Comparison of ENCODE assay signal across 8 cellular contexts in the genomic region with DNA sequence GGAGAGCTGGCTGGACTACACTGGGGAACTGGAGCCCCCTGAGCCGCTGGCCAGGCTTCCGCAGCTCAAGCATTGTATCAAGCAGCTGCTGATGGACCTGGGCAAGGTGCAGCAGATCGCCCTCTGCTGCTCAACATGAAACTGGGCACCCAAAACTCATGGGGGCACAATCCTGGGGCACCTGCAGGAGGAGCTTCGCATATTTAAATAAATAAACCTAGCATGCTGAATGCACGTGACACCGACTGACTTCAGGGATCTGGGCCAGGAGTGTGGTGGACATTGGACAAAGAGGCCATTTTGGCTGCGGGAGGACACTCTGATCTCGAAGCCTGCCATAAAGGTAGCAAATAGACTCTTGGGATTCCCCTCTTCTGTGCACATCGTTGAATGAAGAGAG. TPM values are rescaled to one million over a fixed set of nuclear protein-coding genes. Genes with fewer than 3 reads are reported as not detected.
A peak's percentile ranks its signal among the peaks of the same experiment; 100 is the strongest.
DNase-seq lines count a peak whose midpoint lies in the region; ATAC-seq and TF ChIP-seq lines count a peak whose summit lies in the region.

No MANE protein-coding gene starts in this region.

- H3K4me1 Mint-ChIP-seq in GM23338 = peaks cover 8% of the 10 kb centered on the region; the same call in 2 of the 3 replicates

- H3K27me3 ChIP-seq in BJ (ENCODE audit: control insufficient read depth, insufficient read depth, low read length) (no peaks in the 10 kb centered on the region), GM23338 (ENCODE audit: insufficient read depth) (no peaks in the 10 kb centered on the region), RWPE2 (ENCODE audit: insufficient read depth, poor library complexity, severe bottlenecking) (no peaks in the 10 kb centered on the region), gastrocnemius medialis (no peaks in the 10 kb centered on the region)

- 0 out of 2 replicates have a peak, but pooled peaks cover 4% of the 10 kb centered on the region for H3F3A ChIP-seq in GM23338 (replicated peaks; ENCODE audit: low read depth)

- peaks cover 18% of the 10 kb centered on the region for H3K36me3 Mint-ChIP-seq in GM23338 (ENCODE audit: low read depth)

- H3K9me2 ChIP-seq in GM23338 (ENCODE audit: insufficient read depth) = no peaks in the 10 kb centered on the region

- no peaks in the 10 kb centered on the region for H3K9me3 Mint-ChIP-seq in GM23338

- peaks cover 3% of the 10 kb centered on the region for H3K36me3 ChIP-seq in BJ (ENCODE audit: control insufficient read depth, insufficient read depth, low read length)
- H3K36me3 ChIP-seq in GM23338 (ENCODE audit: insufficient read depth) = peaks cover 5% of the 10 kb centered on the region; the same call in 1 of the 2 replicates
- H3K36me3 ChIP-seq in RWPE2 (ENCODE audit: low read depth) = peaks cover 60% of the 10 kb centered on the region
- H3K36me3 ChIP-seq in gastrocnemius medialis = peaks cover 0 to 33% of the 10 kb centered on the region in 2 donors

- POLR2A ChIA-PET in BJ (lab: Charles Lee) = no interaction called here

- CTCF ChIA-PET in BJ (lab: Yijun Ruan, JAX) = interaction anchor here (1.2 to 1.4 kb wide), 2 partner anchors 21 to 265 kb away, joined by 3 to 5 read pairs; no protein-coding TSS in a partner anchor

- TF ChIP-seq CTCF in BJ (IDR thresholded peaks at IDR 0.05; ENCODE audit: insufficient read depth, low read depth, low read length) = peak; percentile 50
- peak; percentile 76 to 82 for TF ChIP-seq CTCF in GM23338 (conservative IDR thresholded peaks at IDR 0.05; ENCODE audit: low read depth in 2 of 2)
- peak; percentile 84 for TF ChIP-seq CTCF in RWPE2 (IDR thresholded peaks at IDR 0.05; ENCODE audit: poor library complexity, severe bottlenecking)
- TF ChIP-seq CTCF in epithelial cell of esophagus (IDR thresholded peaks at IDR 0.05; ENCODE audit: insufficient read depth, low read depth, low read length, missing control alignments) = peak; percentile 39
- peak in 1 of 5 experiments; percentile 10 for TF ChIP-seq CTCF in gastrocnemius medialis (IDR thresholded peaks at IDR 0.05 in 4 of 5, conservative IDR thresholded peaks at IDR 0.05 in 1 of 5)

- TF ChIP-seq POLR2A in gastrocnemius medialis (IDR thresholded peaks at IDR 0.05) = no peak

- in situ Hi-C loops in gastrocnemius medialis (cut with MboI; ENCODE audit: low sequenced_read_pairs in 4 of 4) = no loop called here

- H3K4me2 ChIP-seq in GM23338 = no peak overlapping the region

- intact Hi-C loops in gastrocnemius medialis (cut with DNase I; ENCODE audit: low total_unique reads) = no loop called here

- H2AFZ ChIP-seq in GM23338 = no peak overlapping the region

- H3K4me3 ChIP-seq in BJ (ENCODE audit: low read depth, low read length) = no peak overlapping the region
- no peak overlapping the region for H3K4me3 ChIP-seq in GM23338
- no peak overlapping the region for H3K4me3 ChIP-seq in RWPE2 (ENCODE audit: severe bottlenecking)
- no peak overlapping the region for H3K4me3 ChIP-seq in epithelial cell of esophagus (ENCODE audit: low read length)
- H3K4me3 ChIP-seq in gastrocnemius medialis = no peak overlapping the region

- DNase-seq in BJ (ENCODE audit: low read depth) (no peak), GM23338 (ENCODE audit: low spot score) (peak; percentile 86), RWPE2 (ENCODE audit: low spot score) (no peak), epithelial cell of esophagus (ENCODE audit: low read depth) (peak; percentile 35), OCI-M2 (lab: John Stamatoyannopoulos, UW; ENCODE audit: unreplicated experiment) (no peak), gastrocnemius medialis (no peak)
- peak; percentile 4 for DNase-seq in stimulated activated naive CD4-positive, alpha-beta T cell treated with Interleukin-2 at 50 U/mL for 16 hours (lab: John Stamatoyannopoulos, UW)

- H3K27me3 Mint-ChIP-seq in GM23338 (ENCODE audit: insufficient read depth, low read depth, poor library complexity) = peaks cover 6% of the 10 kb centered on the region

- H3K27ac ChIP-seq in GM23338 (ENCODE audit: low read depth) (no peak overlapping the region; the same call in 1 of the 2 replicates), RWPE2 (ENCODE audit: poor library complexity, severe bottlenecking) (no peak overlapping the region), gastrocnemius medialis (no peak overlapping the region)

- H3K4me1 ChIP-seq in GM23338 (ENCODE audit: insufficient read depth) (peaks cover 3% of the 10 kb centered on the region; the same call in 1 of the 2 replicates), RWPE2 (ENCODE audit: insufficient read depth, poor library complexity, severe bottlenecking) (peaks cover 3% of the 10 kb centered on the region), gastrocnemius medialis (peaks cover 8 to 19% of the 10 kb centered on the region in 2 donors)

- H3K27ac Mint-ChIP-seq in GM23338 = peak overlapping the region; percentile 4; the same call in 1 of the 2 replicates

- H3K9me3 ChIP-seq in RWPE2 (ENCODE audit: severe bottlenecking) = no peaks in the 10 kb centered on the region
- no peaks in the 10 kb centered on the region for H3K9me3 ChIP-seq in gastrocnemius medialis

- ATAC-seq in GM23338 (peak; percentile 96), RWPE2 (ENCODE audit: low read depth) (peak; percentile 44; the same call in 2 of the 3 replicates), GM18519 (IDR thresholded peaks at IDR 0.05; ENCODE audit: low FRiP score, unreplicated experiment) (no peak), gastrocnemius medialis (no peak)

- peaks cover 9% of the 10 kb centered on the region for H3K79me2 ChIP-seq in GM23338 (replicated peaks; ENCODE audit: insufficient read depth)

- peaks cover 7% of the 10 kb centered on the region for H4K20me1 ChIP-seq in GM23338 (replicated peaks; ENCODE audit: insufficient read depth)

- no peak overlapping the region for H3K4me3 Mint-ChIP-seq in GM23338

TF ChIP-seq in GM23338, 12 proteins besides CTCF, POLR2A, EP300 and RAD21 (continues in another document):
- no peak for TF ChIP-seq POLR2AphosphoS5 (IDR thresholded peaks at IDR 0.05; ENCODE audit: low read depth)
- TF ChIP-seq ZNF331 (CRISPR knock-in tag; IDR thresholded peaks at IDR 0.05; ENCODE audit: low read depth) = no peak
- no peak for TF ChIP-seq CREB1 (CRISPR knock-in tag; IDR thresholded peaks at IDR 0.05; ENCODE audit: low read depth)
- no peak for TF ChIP-seq STAT1 (IDR thresholded peaks at IDR 0.05; ENCODE audit: unreplicated experiment)
- no peak for TF ChIP-seq JUNB (IDR thresholded peaks at IDR 0.05; ENCODE audit: unreplicated experiment)
- no peak for TF ChIP-seq ZNF114 (CRISPR knock-in tag; IDR thresholded peaks at IDR 0.05)
- no peak for TF ChIP-seq EZH2phosphoT487 (IDR thresholded peaks at IDR 0.05; ENCODE audit: unreplicated experiment)
- TF ChIP-seq, protein P1, sequence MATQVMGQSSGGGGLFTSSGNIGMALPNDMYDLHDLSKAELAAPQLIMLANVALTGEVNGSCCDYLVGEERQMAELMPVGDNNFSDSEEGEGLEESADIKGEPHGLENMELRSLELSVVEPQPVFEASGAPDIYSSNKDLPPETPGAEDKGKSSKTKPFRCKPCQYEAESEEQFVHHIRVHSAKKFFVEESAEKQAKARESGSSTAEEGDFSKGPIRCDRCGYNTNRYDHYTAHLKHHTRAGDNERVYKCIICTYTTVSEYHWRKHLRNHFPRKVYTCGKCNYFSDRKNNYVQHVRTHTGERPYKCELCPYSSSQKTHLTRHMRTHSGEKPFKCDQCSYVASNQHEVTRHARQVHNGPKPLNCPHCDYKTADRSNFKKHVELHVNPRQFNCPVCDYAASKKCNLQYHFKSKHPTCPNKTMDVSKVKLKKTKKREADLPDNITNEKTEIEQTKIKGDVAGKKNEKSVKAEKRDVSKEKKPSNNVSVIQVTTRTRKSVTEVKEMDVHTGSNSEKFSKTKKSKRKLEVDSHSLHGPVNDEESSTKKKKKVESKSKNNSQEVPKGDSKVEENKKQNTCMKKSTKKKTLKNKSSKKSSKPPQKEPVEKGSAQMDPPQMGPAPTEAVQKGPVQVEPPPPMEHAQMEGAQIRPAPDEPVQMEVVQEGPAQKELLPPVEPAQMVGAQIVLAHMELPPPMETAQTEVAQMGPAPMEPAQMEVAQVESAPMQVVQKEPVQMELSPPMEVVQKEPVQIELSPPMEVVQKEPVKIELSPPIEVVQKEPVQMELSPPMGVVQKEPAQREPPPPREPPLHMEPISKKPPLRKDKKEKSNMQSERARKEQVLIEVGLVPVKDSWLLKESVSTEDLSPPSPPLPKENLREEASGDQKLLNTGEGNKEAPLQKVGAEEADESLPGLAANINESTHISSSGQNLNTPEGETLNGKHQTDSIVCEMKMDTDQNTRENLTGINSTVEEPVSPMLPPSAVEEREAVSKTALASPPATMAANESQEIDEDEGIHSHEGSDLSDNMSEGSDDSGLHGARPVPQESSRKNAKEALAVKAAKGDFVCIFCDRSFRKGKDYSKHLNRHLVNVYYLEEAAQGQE (IDR thresholded peaks at IDR 0.05; ENCODE audit: unreplicated experiment) = no peak
- TF ChIP-seq NANOG (IDR thresholded peaks at IDR 0.05; ENCODE audit: borderline replicate concordance) = no peak

RNA-seq across cellular contexts. Expression of a gene that starts 6.8 kb away (rescaled TPM):
- 10.8 and 15.8 TPM in 2 replicates for polyA plus RNA-seq in BJ (2011; rRNA removed)
- 2.7 and 2.8 TPM in 2 replicates for polyA minus RNA-seq in BJ (2011; rRNA and poly(A)+ RNA removed)
- 114 and 118 TPM in 2 replicates for total RNA-seq in GM23338 (2014; rRNA removed; shearing (Covaris generic))
- polyA plus RNA-seq in GM23338 (2016; fragmentation: Nextera tagmentation; extraction: Ambion mirVana) = 245 and 256 TPM in 2 replicates
- total RNA-seq in gastrocnemius medialis = 100 to 1,000 TPM in 3 of 4 donors, 10 to 100 TPM in 1; 88.3 to 138 (median 118) TPM

RNA-seq across cellular contexts. Expression of a gene that starts 20.9 kb away (rescaled TPM):
- 1.7 and 2.4 TPM in 2 replicates for polyA plus RNA-seq in BJ (2011; rRNA removed)
- polyA minus RNA-seq in BJ (2011; rRNA and poly(A)+ RNA removed) = 0.52 and 1.5 TPM in 2 replicates
- total RNA-seq in GM23338 (2014; rRNA removed; shearing (Covaris generic)) = 2.7 TPM in 1 of 2 replicates, not detected in the other
- not detected in 2 replicates for polyA plus RNA-seq in GM23338 (2016; fragmentation: Nextera tagmentation; extraction: Ambion mirVana)
- total RNA-seq in gastrocnemius medialis = 10 to 100 TPM in 1 of 4 donors, 1 to 10 TPM in 3; 6.4 to 18.7 (median 8.6) TPM

Comparison
In these comparisons a context has a peak if more than half of its experiments do, and no peak if none do; other contexts are left out.
1. DNase-seq: peak in GM23338 (single experiment), epithelial cell of esophagus (single experiment) and stimulated activated naive CD4-positive, alpha-beta T cell treated with Interleukin-2 at 50 U/mL for 16 hours (single experiment); none in BJ (single experiment), RWPE2 (single experiment), OCI-M2 (single experiment) and gastrocnemius medialis (0 of 2).
2. ATAC-seq: peak in GM23338 (single experiment) and RWPE2 (single experiment); none in GM18519 (single experiment) and gastrocnemius medialis (0 of 2).